Comparison of ENCODE assay signal across 8 cellular contexts in the genomic region with DNA sequence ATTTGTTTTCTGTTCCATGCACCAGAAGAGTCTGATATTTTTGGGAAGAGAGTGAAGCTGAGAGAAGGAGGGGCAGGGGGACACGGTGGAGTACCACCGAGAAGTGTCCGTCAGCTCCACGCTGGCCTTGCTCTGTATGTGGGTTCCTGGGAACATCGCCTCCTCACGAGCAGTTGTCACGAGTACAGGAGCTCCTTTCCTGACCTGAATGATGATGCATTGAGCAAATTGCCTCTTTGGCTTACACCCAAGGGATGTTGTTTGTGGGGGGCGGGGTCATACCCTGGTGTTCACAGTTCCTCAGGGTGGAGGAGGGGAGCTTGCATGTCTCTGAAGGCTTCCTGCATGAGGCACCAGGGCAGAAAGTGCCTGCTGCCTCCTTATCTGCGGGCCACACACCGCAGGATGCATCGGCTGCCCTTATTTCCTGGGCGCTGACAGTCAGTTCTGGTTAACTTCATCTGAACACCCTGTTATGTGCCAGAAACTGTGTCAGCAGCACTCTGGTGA. TPM values are rescaled to one million over a fixed set of nuclear protein-coding genes. Genes with fewer than 3 reads are reported as not detected.
DNase-seq lines count a peak whose midpoint lies in the region; ATAC-seq, FAIRE-seq and TF ChIP-seq lines count a peak whose summit lies in the region.

No MANE protein-coding gene starts in this region.

- H4K20me1 ChIP-seq in PC-3 (ENCODE audit: low read length), result no peaks in the 10 kb centered on the region
- H4K20me1 ChIP-seq in hepatocyte (ENCODE audit: insufficient read depth, poor library complexity, severe bottlenecking), result no peaks in the 10 kb centered on the region

- peaks cover 12% of the 10 kb centered on the region for H3K9me3 Mint-ChIP-seq in activated T-helper 1 cell treated with anti-CD3 and anti-CD28 coated beads, Interleukin-12 subunit alpha, Interleukin-12 subunit beta, Interleukin-2, Interleukin-4 antibody, amounts not matched to agents 30 ng/mL and 10 ng/mL and 1 ng/mL, durations not matched to agents 14 hours and 24 hours and 36 hours

- no peak overlapping the region for H3K9ac ChIP-seq in PC-3 (ENCODE audit: low read length)

- peak overlapping the region; percentile 21; the same call in 1 of the 2 replicates for H2AFZ ChIP-seq in PC-3 (ENCODE audit: low read length)
- H2AFZ ChIP-seq in hepatocyte, result no peak overlapping the region

- H3K4me1 ChIP-seq in PC-3 (ENCODE audit: insufficient read depth, low read length), result peaks cover 16% of the 10 kb centered on the region; the same call in 1 of the 2 replicates
- no peaks in the 10 kb centered on the region for H3K4me1 ChIP-seq in hepatocyte (ENCODE audit: insufficient read depth)

- intact Hi-C loops in PC-3 (cut with micrococcal nuclease), result no loop called here
- intact Hi-C loops in activated T-helper 1 cell treated with anti-CD3 and anti-CD28 coated beads, Interleukin-12 subunit alpha, Interleukin-12 subunit beta, Interleukin-2, Interleukin-4 antibody, amounts not matched to agents 30 ng/mL and 10 ng/mL and 1 ng/mL, durations not matched to agents 14 hours and 24 hours and 36 hours (cut with micrococcal nuclease), result loop anchor here (1.0 kb wide), 1 partner anchor 8 kb away; no protein-coding TSS in a partner anchor

- no peak overlapping the region for H3K27ac ChIP-seq in PC-3 (ENCODE audit: low read length)
- no peak overlapping the region for H3K27ac ChIP-seq in hepatocyte

- H3K9me2 ChIP-seq in PC-3 (replicated peaks; ENCODE audit: low read length), result no peaks in the 10 kb centered on the region
- H3K9me2 ChIP-seq in hepatocyte (replicated peaks; ENCODE audit: insufficient read depth), result no peaks in the 10 kb centered on the region

- CTCF ChIA-PET in PC-3 (lab: Charles Lee), result no interaction called here

- H3K27ac Mint-ChIP-seq in activated T-helper 1 cell treated with anti-CD3 and anti-CD28 coated beads, Interleukin-12 subunit alpha, Interleukin-12 subunit beta, Interleukin-2, Interleukin-4 antibody, amounts not matched to agents 30 ng/mL and 10 ng/mL and 1 ng/mL, durations not matched to agents 14 hours and 24 hours and 36 hours, result no peak overlapping the region

- no peak for FAIRE-seq in GM19239 (lab: Jason Lieb, UNC)

- H3K4me1 Mint-ChIP-seq in activated T-helper 1 cell treated with anti-CD3 and anti-CD28 coated beads, Interleukin-12 subunit alpha, Interleukin-12 subunit beta, Interleukin-2, Interleukin-4 antibody, amounts not matched to agents 30 ng/mL and 10 ng/mL and 1 ng/mL, durations not matched to agents 14 hours and 24 hours and 36 hours (ENCODE audit: low read depth), result peaks cover 30% of the 10 kb centered on the region

- no peak overlapping the region for H3K4me3 ChIP-seq in PC-3 (ENCODE audit: low read length)
- H3K4me3 ChIP-seq in hepatocyte, result no peak overlapping the region

- WGBS in hepatocyte (ENCODE audit: low lambda C conversion rate, missing lambda C conversion rate), result 54% methylated on average over 12 of the region's 12 CpGs

- H3K9me3 ChIP-seq in PC-3 (ENCODE audit: low read length) (no peaks in the 10 kb centered on the region), hepatocyte (ENCODE audit: low read depth) (no peaks in the 10 kb centered on the region)

- H3K27me3 ChIP-seq in PC-3 (ENCODE audit: low read length) (no peaks in the 10 kb centered on the region), hepatocyte (no peaks in the 10 kb centered on the region)

- H3F3A ChIP-seq in PC-3 (ENCODE audit: low read length, unreplicated experiment), result no peaks in the 10 kb centered on the region

- H3K36me3 Mint-ChIP-seq in activated T-helper 1 cell treated with anti-CD3 and anti-CD28 coated beads, Interleukin-12 subunit alpha, Interleukin-12 subunit beta, Interleukin-2, Interleukin-4 antibody, amounts not matched to agents 30 ng/mL and 10 ng/mL and 1 ng/mL, durations not matched to agents 14 hours and 24 hours and 36 hours (ENCODE audit: low read depth), result peaks cover 11% of the 10 kb centered on the region

- DNase-seq in PC-3 (peak; percentile 78), hepatocyte (ENCODE audit: low spot score) (peak; percentile 63), medulla oblongata (ENCODE audit: extremely low spot score) (no peak), GM19239 (ENCODE audit: insufficient read length, low spot score) (no peak)
- peak; percentile 71 for DNase-seq in activated T-helper 1 cell treated with anti-CD3 and anti-CD28 coated beads, Interleukin-12 subunit alpha, Interleukin-12 subunit beta, Interleukin-2, Interleukin-4 antibody, amounts not matched to agents 30 ng/mL and 10 ng/mL and 1 ng/mL, durations not matched to agents 14 hours and 24 hours and 36 hours (ENCODE audit: low spot score)
- DNase-seq in stimulated activated CD8-positive, alpha-beta memory T cell treated with anti-CD3 and anti-CD28 coated beads, Interleukin-15, amount 100 ng/mL, for 48 hours (ENCODE audit: low read depth in 2 of 2), result peak; percentile 36 to 66

- peaks cover 2% of the 10 kb centered on the region for H3K27me3 Mint-ChIP-seq in activated T-helper 1 cell treated with anti-CD3 and anti-CD28 coated beads, Interleukin-12 subunit alpha, Interleukin-12 subunit beta, Interleukin-2, Interleukin-4 antibody, amounts not matched to agents 30 ng/mL and 10 ng/mL and 1 ng/mL, durations not matched to agents 14 hours and 24 hours and 36 hours (ENCODE audit: insufficient read depth)

- ATAC-seq in GM18868 (IDR thresholded peaks at IDR 0.05; ENCODE audit: unreplicated experiment) (peak; percentile 68), PC-3 (peak; percentile 54), GM21737 (IDR thresholded peaks at IDR 0.05; ENCODE audit: unreplicated experiment) (no peak)

- POLR2A ChIA-PET in PC-3 (lab: Charles Lee; ENCODE audit: unreplicated experiment), result no interaction called here

- BruUV-seq in PC-3 (replicated peaks; lab: Mats Ljungman, UMichigan), result no TSS peak

- TF ChIP-seq CTCF in PC-3 (conservative IDR thresholded peaks at IDR 0.05; ENCODE audit: low read depth, low read length), result no peak
- no peak for TF ChIP-seq CTCF in hepatocyte (IDR thresholded peaks at IDR 0.05; ENCODE audit: poor library complexity)

- H3K79me2 ChIP-seq in PC-3 (ENCODE audit: low read length) (no peaks in the 10 kb centered on the region), hepatocyte (no peaks in the 10 kb centered on the region)

- H3K4me3 Mint-ChIP-seq in activated T-helper 1 cell treated with anti-CD3 and anti-CD28 coated beads, Interleukin-12 subunit alpha, Interleukin-12 subunit beta, Interleukin-2, Interleukin-4 antibody, amounts not matched to agents 30 ng/mL and 10 ng/mL and 1 ng/mL, durations not matched to agents 14 hours and 24 hours and 36 hours, result peak overlapping the region; percentile 29

- H3K4me2 ChIP-seq in PC-3 (ENCODE audit: low read length) (peak overlapping the region; percentile 50), hepatocyte (no peak overlapping the region)

- H3K36me3 ChIP-seq in PC-3 (ENCODE audit: low read depth, low read length) (no peaks in the 10 kb centered on the region), hepatocyte (replicated peaks; ENCODE audit: insufficient read depth, low read depth) (no peaks in the 10 kb centered on the region)

RNA-seq across cellular contexts. Expression of gene RGS9, which starts 36.2 kb away (rescaled TPM):
- total RNA-seq in PC-3 (2014; rRNA removed) (2.7 and 3.4 TPM in 2 replicates), hepatocyte (2.9 and 3.1 TPM in 2 replicates)
- total RNA-seq in activated T-helper 1 cell treated with anti-CD3 and anti-CD28 coated beads, Interleukin-12 subunit alpha, Interleukin-12 subunit beta, Interleukin-2, Interleukin-4 antibody, amounts not matched to agents 30 ng/mL and 10 ng/mL and 1 ng/mL, durations not matched to agents 14 hours and 24 hours and 36 hours, result 1.1 and 1.8 TPM in 2 replicates
- 3.3 and 6.0 TPM in 2 replicates for polyA plus RNA-seq in hepatocyte

Comparison
In these comparisons a context has a peak if more than half of its experiments do, and no peak if none do; other contexts are left out.
1. DNase-seq: peak in PC-3 (single experiment), activated T-helper 1 cell treated with anti-CD3 and anti-CD28 coated beads, Interleukin-12 subunit alpha, Interleukin-12 subunit beta, Interleukin-2, Interleukin-4 antibody, amounts not matched to agents 30 ng/mL and 10 ng/mL and 1 ng/mL, durations not matched to agents 14 hours and 24 hours and 36 hours (single experiment), hepatocyte (single experiment) and stimulated activated CD8-positive, alpha-beta memory T cell treated with anti-CD3 and anti-CD28 coated beads, Interleukin-15, amount 100 ng/mL, for 48 hours (2 of 2); none in medulla oblongata (single experiment) and GM19239 (single experiment).